In genomic region chr22:35399114-35399677, GRCh38 we compare ENCODE assay signal across 8 cellular contexts. TPM values are rescaled to one million over a fixed set of nuclear protein-coding genes. Genes with fewer than 3 reads are reported as not detected.
DNase-seq lines count a peak whose midpoint lies in the region; ATAC-seq and TF ChIP-seq lines count a peak whose summit lies in the region.

No MANE protein-coding gene starts in this region.

- CTCF ChIA-PET in WTC11 (lab: Charles Lee) = interaction anchor here (0.5 to 1.3 kb wide), 5 partner anchors 18 to 48 kb away, joined by 3 to 9 read pairs (median 5); no protein-coding TSS in a partner anchor

- peak; percentile 68 for DNase-seq in activated CD4-positive, alpha-beta T cell treated with anti-CD3 and anti-CD28 coated beads, Interleukin-2, amount 10 ng/mL, durations not matched to agents 24 days and 14 days
- DNase-seq in activated CD4-positive, alpha-beta T cell treated with anti-CD3 and anti-CD28 coated beads, Interleukin-2, amount 50 U/mL, for 4 hours = no peak
- DNase-seq in WTC11 (ENCODE audit: low spot score) (no peak), NCI-H2171 treated with DMSO at 0.1 percent for 48 hours (lab: John Stamatoyannopoulos, UW) (no peak), NCI-H2107 treated with DMSO at 0.1 percent for 48 hours (lab: John Stamatoyannopoulos, UW; ENCODE audit: unreplicated experiment) (no peak)
- peak; percentile 49 for DNase-seq in stimulated activated CD8-positive, alpha-beta memory T cell treated with anti-CD3 and anti-CD28 coated beads, Interleukin-4, amount 100 ng/mL, for 48 hours

- H3K27me3 Mint-ChIP-seq in activated CD4-positive, alpha-beta T cell treated with anti-CD3 and anti-CD28 coated beads, Interleukin-2, amount 10 ng/mL, durations not matched to agents 24 days and 14 days = no peaks in the 10 kb centered on the region
- no peaks in the 10 kb centered on the region for H3K27me3 Mint-ChIP-seq in WTC11 (ENCODE audit: low read depth)

- H3K4me1 Mint-ChIP-seq in activated CD4-positive, alpha-beta T cell treated with anti-CD3 and anti-CD28 coated beads, Interleukin-2, amount 10 ng/mL, durations not matched to agents 24 days and 14 days = peaks cover 25% of the 10 kb centered on the region
- peaks cover 42% of the 10 kb centered on the region for H3K4me1 Mint-ChIP-seq in WTC11

- H3K4me3 ChIP-seq in gastroesophageal sphincter = peak overlapping the region; percentile 77 to 85

- POLR2A ChIA-PET in WTC11 (lab: Charles Lee) = interaction anchor here (0.6 to 1.3 kb wide), 5 partner anchors 10 to 47 kb away, joined by 3 to 4 read pairs (median 3); partner anchors contain the start of gene HMOX1

- peak overlapping the region in 2 of 4 donors; percentile 70 to 71 for H3K27ac ChIP-seq in gastroesophageal sphincter

- peaks cover 36% of the 10 kb centered on the region for H3K36me3 Mint-ChIP-seq in activated CD4-positive, alpha-beta T cell treated with anti-CD3 and anti-CD28 coated beads, Interleukin-2, amount 10 ng/mL, durations not matched to agents 24 days and 14 days (ENCODE audit: low read depth)
- peaks cover 30% of the 10 kb centered on the region for H3K36me3 Mint-ChIP-seq in WTC11

- H3K9me3 Mint-ChIP-seq in activated CD4-positive, alpha-beta T cell treated with anti-CD3 and anti-CD28 coated beads, Interleukin-2, amount 10 ng/mL, durations not matched to agents 24 days and 14 days = no peaks in the 10 kb centered on the region
- no peaks in the 10 kb centered on the region for H3K9me3 Mint-ChIP-seq in WTC11

- H3K27me3 ChIP-seq in gastroesophageal sphincter = no peaks in the 10 kb centered on the region

- WGBS in gastroesophageal sphincter (ENCODE audit: low coverage in 1 of 2), 2 donors = 94 to 100% methylated on average over 1 to 7 of the region's 24 CpGs

- H3K4me3 Mint-ChIP-seq in activated CD4-positive, alpha-beta T cell treated with anti-CD3 and anti-CD28 coated beads, Interleukin-2, amount 10 ng/mL, durations not matched to agents 24 days and 14 days = peak overlapping the region; percentile 100
- peak overlapping the region; percentile 96 for H3K4me3 Mint-ChIP-seq in WTC11

- H3K27ac Mint-ChIP-seq in activated CD4-positive, alpha-beta T cell treated with anti-CD3 and anti-CD28 coated beads, Interleukin-2, amount 10 ng/mL, durations not matched to agents 24 days and 14 days = peak overlapping the region; percentile 99
- peak overlapping the region; percentile 95 for H3K27ac Mint-ChIP-seq in WTC11

- peaks cover 0 to 17% of the 10 kb centered on the region in 2 donors for H3K36me3 ChIP-seq in gastroesophageal sphincter

- ATAC-seq in WTC11 (no peak), gastroesophageal sphincter (no peak), GM19324 (IDR thresholded peaks at IDR 0.05; ENCODE audit: low FRiP score, unreplicated experiment) (no peak)

- TF ChIP-seq EP300 in gastroesophageal sphincter (IDR thresholded peaks at IDR 0.05) = no peak

- TF ChIP-seq POLR2A in gastroesophageal sphincter (IDR thresholded peaks at IDR 0.05) = no peak

- intact Hi-C loops in activated CD4-positive, alpha-beta T cell treated with anti-CD3 and anti-CD28 coated beads, Interleukin-2, amount 10 ng/mL, durations not matched to agents 24 days and 14 days (cut with micrococcal nuclease) = loop anchor here (2.0 kb wide), 1 partner anchor 98 kb away; no protein-coding TSS in a partner anchor

- peaks cover 0 to 30% (median 11%) of the 10 kb centered on the region in 3 donors for H3K4me1 ChIP-seq in gastroesophageal sphincter

- no peaks in the 10 kb centered on the region for H3K9me3 ChIP-seq in gastroesophageal sphincter

- TF ChIP-seq CTCF in WTC11 (IDR thresholded peaks at IDR 0.05) (no peak), gastroesophageal sphincter (IDR thresholded peaks at IDR 0.05) (no peak)

TF ChIP-seq in WTC11, 78 proteins besides CTCF, POLR2A, EP300 and RAD21:
- TF ChIP-seq NR1H2 (CRISPR knock-in tag; IDR thresholded peaks at IDR 0.05) = no peak

RNA-seq across cellular contexts. Expression of gene MCM5, which starts 0.7 kb away (rescaled TPM):
- total RNA-seq in activated CD4-positive, alpha-beta T cell treated with anti-CD3 and anti-CD28 coated beads, Interleukin-2, amount 10 ng/mL, durations not matched to agents 24 days and 14 days = 334 and 343 TPM in 2 replicates
- 229 to 261 TPM (median 229 TPM) in 3 replicates for total RNA-seq in WTC11 (2021)
- total RNA-seq in gastroesophageal sphincter = 10 to 100 TPM; 14.5 to 19.2 (median 15.3) TPM

RNA-seq across cellular contexts. Expression of gene HMOX1, which starts 18.3 kb away (rescaled TPM):
- total RNA-seq in activated CD4-positive, alpha-beta T cell treated with anti-CD3 and anti-CD28 coated beads, Interleukin-2, amount 10 ng/mL, durations not matched to agents 24 days and 14 days = 0.57 and 0.72 TPM in 2 replicates
- total RNA-seq in WTC11 (2021) (11.1 to 12.1 TPM (median 11.1 TPM) in 3 replicates), gastroesophageal sphincter (100 to 1,000 TPM in 1 of 4 donors, 10 to 100 TPM in 2, 1 to 10 TPM in 1; 3.0 to 317 (median 12.7) TPM)

Comparison
In these comparisons a context has a peak if more than half of its experiments do, and no peak if none do; other contexts are left out.
1. DNase-seq: peak in activated CD4-positive, alpha-beta T cell treated with anti-CD3 and anti-CD28 coated beads, Interleukin-2, amount 10 ng/mL, durations not matched to agents 24 days and 14 days (single experiment) and stimulated activated CD8-positive, alpha-beta memory T cell treated with anti-CD3 and anti-CD28 coated beads, Interleukin-4, amount 100 ng/mL, for 48 hours (single experiment); none in activated CD4-positive, alpha-beta T cell treated with anti-CD3 and anti-CD28 coated beads, Interleukin-2, amount 50 U/mL, for 4 hours (0 of 2), WTC11 (single experiment), NCI-H2171 treated with DMSO at 0.1 percent for 48 hours (single experiment) and NCI-H2107 treated with DMSO at 0.1 percent for 48 hours (single experiment).
2. RNA of gene MCM5, which starts 0.7 kb away (total RNA-seq): 334 to 343 TPM in activated CD4-positive, alpha-beta T cell treated with anti-CD3 and anti-CD28 coated beads, Interleukin-2, amount 10 ng/mL, durations not matched to agents 24 days and 14 days and 229 to 261 TPM in WTC11; 14.5 to 19.2 TPM in gastroesophageal sphincter; every median in the first group is over 10 times any median in the second.